ENCODE assay signal across 1 cellular context in the genomic region with DNA sequence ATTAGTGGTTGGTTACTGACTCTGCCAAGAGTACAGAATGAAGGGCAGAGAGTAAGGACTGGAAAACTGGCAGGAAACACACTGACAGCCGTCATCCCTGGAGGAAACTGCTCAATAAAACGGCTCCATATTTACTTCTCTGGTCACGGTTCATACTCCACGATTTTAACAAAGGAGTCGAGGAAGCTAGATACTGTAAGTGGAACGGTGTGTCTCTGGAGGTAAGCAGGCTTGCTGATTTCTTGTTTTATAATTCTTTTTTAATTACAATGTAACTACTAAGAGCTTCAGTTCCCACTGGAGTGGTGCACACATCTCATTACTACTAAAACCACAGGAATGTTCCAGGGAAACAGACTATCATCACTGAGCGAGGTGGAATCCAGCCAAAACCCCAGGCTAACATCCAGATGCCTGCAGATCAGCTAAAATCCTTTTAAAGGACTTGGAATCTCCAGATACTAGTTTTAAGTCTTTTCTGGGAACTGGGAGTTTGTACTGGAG.
TF ChIP-seq lines count a peak whose summit lies in the region.

No MANE protein-coding gene starts in this region.

TF ChIP-seq in WTC11, 78 proteins besides CTCF, POLR2A, EP300 and RAD21 (continued from another document):
- TF ChIP-seq, protein P1, sequence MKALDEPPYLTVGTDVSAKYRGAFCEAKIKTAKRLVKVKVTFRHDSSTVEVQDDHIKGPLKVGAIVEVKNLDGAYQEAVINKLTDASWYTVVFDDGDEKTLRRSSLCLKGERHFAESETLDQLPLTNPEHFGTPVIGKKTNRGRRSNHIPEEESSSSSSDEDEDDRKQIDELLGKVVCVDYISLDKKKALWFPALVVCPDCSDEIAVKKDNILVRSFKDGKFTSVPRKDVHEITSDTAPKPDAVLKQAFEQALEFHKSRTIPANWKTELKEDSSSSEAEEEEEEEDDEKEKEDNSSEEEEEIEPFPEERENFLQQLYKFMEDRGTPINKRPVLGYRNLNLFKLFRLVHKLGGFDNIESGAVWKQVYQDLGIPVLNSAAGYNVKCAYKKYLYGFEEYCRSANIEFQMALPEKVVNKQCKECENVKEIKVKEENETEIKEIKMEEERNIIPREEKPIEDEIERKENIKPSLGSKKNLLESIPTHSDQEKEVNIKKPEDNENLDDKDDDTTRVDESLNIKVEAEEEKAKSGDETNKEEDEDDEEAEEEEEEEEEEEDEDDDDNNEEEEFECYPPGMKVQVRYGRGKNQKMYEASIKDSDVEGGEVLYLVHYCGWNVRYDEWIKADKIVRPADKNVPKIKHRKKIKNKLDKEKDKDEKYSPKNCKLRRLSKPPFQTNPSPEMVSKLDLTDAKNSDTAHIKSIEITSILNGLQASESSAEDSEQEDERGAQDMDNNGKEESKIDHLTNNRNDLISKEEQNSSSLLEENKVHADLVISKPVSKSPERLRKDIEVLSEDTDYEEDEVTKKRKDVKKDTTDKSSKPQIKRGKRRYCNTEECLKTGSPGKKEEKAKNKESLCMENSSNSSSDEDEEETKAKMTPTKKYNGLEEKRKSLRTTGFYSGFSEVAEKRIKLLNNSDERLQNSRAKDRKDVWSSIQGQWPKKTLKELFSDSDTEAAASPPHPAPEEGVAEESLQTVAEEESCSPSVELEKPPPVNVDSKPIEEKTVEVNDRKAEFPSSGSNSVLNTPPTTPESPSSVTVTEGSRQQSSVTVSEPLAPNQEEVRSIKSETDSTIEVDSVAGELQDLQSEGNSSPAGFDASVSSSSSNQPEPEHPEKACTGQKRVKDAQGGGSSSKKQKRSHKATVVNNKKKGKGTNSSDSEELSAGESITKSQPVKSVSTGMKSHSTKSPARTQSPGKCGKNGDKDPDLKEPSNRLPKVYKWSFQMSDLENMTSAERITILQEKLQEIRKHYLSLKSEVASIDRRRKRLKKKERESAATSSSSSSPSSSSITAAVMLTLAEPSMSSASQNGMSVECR (CRISPR knock-in tag; IDR thresholded peaks at IDR 0.05; ENCODE audit: borderline replicate concordance): no peak
- TF ChIP-seq, protein P2, sequence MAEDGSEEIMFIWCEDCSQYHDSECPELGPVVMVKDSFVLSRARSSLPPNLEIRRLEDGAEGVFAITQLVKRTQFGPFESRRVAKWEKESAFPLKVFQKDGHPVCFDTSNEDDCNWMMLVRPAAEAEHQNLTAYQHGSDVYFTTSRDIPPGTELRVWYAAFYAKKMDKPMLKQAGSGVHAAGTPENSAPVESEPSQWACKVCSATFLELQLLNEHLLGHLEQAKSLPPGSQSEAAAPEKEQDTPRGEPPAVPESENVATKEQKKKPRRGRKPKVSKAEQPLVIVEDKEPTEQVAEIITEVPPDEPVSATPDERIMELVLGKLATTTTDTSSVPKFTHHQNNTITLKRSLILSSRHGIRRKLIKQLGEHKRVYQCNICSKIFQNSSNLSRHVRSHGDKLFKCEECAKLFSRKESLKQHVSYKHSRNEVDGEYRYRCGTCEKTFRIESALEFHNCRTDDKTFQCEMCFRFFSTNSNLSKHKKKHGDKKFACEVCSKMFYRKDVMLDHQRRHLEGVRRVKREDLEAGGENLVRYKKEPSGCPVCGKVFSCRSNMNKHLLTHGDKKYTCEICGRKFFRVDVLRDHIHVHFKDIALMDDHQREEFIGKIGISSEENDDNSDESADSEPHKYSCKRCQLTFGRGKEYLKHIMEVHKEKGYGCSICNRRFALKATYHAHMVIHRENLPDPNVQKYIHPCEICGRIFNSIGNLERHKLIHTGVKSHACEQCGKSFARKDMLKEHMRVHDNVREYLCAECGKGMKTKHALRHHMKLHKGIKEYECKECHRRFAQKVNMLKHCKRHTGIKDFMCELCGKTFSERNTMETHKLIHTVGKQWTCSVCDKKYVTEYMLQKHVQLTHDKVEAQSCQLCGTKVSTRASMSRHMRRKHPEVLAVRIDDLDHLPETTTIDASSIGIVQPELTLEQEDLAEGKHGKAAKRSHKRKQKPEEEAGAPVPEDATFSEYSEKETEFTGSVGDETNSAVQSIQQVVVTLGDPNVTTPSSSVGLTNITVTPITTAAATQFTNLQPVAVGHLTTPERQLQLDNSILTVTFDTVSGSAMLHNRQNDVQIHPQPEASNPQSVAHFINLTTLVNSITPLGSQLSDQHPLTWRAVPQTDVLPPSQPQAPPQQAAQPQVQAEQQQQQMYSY (CRISPR knock-in tag; IDR thresholded peaks at IDR 0.05): no peak
- no peak for TF ChIP-seq ZNF416 (CRISPR knock-in tag; IDR thresholded peaks at IDR 0.05)
- TF ChIP-seq, protein P3, sequence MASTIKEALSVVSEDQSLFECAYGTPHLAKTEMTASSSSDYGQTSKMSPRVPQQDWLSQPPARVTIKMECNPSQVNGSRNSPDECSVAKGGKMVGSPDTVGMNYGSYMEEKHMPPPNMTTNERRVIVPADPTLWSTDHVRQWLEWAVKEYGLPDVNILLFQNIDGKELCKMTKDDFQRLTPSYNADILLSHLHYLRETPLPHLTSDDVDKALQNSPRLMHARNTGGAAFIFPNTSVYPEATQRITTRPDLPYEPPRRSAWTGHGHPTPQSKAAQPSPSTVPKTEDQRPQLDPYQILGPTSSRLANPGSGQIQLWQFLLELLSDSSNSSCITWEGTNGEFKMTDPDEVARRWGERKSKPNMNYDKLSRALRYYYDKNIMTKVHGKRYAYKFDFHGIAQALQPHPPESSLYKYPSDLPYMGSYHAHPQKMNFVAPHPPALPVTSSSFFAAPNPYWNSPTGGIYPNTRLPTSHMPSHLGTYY (CRISPR knock-in tag; IDR thresholded peaks at IDR 0.05): no peak
